Comparison of ENCODE assay signal across 8 cellular contexts in genomic region chr12:124906606-124907261, GRCh38. TPM values are rescaled to one million over a fixed set of nuclear protein-coding genes. Genes with fewer than 3 reads are reported as not detected.
A peak's percentile ranks its signal among the peaks of the same experiment; 100 is the strongest.
DNase-seq lines count a peak whose midpoint lies in the region; ATAC-seq and TF ChIP-seq lines count a peak whose summit lies in the region.

No MANE protein-coding gene starts in this region.

- peaks cover 14% of the 10 kb centered on the region for H3K36me3 ChIP-seq in BE2C

- H3K4me1 ChIP-seq in BE2C, result peaks cover 11% of the 10 kb centered on the region

- no peaks in the 10 kb centered on the region for H3K9me3 ChIP-seq in BE2C

- peak; percentile 46 for ATAC-seq in GM19455 (IDR thresholded peaks at IDR 0.05; ENCODE audit: unreplicated experiment)

- no peaks in the 10 kb centered on the region for H3K27me3 ChIP-seq in BE2C

- H3K27ac Mint-ChIP-seq in nephron, result peak overlapping the region in 1 of 3 experiments; percentile 14

- H3K27ac ChIP-seq in epithelial cell of prostate, result peak overlapping the region; percentile 22

- TF ChIP-seq CTCF in BE2C (IDR thresholded peaks at IDR 0.05; ENCODE audit: low read depth, low read length) (peak; percentile 100), nephron (IDR thresholded peaks at IDR 0.05; ENCODE audit: unreplicated experiment in 3 of 3) (peak; percentile 97 to 99 (median 99))

- no peak overlapping the region for H3K4me3 ChIP-seq in BE2C (ENCODE audit: low read depth, low read length)

- H3K4me1 Mint-ChIP-seq in nephron, result peaks cover 42% of the 10 kb centered on the region

- no peaks in the 10 kb centered on the region for H3K27me3 Mint-ChIP-seq in nephron (ENCODE audit: low read depth)

- no peaks in the 10 kb centered on the region for H3K9me3 Mint-ChIP-seq in nephron

- H3K4me3 Mint-ChIP-seq in nephron, result no peak overlapping the region

- DNase-seq in BE2C (peak; percentile 91), HS-5 (ENCODE audit: low read depth) (peak; percentile 82), epithelial cell of prostate (ENCODE audit: low read depth, low spot score) (peak; percentile 76), superior temporal gyrus (ENCODE audit: extremely low spot score) (peak; percentile 99), NOMO-1 treated with dmso at 0.1 percent for 144 hours (lab: John Stamatoyannopoulos, UW; ENCODE audit: unreplicated experiment) (no peak)
- DNase-seq in activated CD8-positive, alpha-beta memory T cell treated with anti-CD3 and anti-CD28 coated beads for 24 hours, result peak; percentile 89

- peaks cover 21% of the 10 kb centered on the region for H3K36me3 Mint-ChIP-seq in nephron (ENCODE audit: low read depth)

RNA-seq across cellular contexts. Expression of gene UBC, which starts 7.7 kb away (rescaled TPM):
- 1,839 TPM for polyA plus RNA-seq in BE2C (2012; ENCODE audit: insufficient read depth, insufficient read length, low read depth)

RNA-seq across cellular contexts. Expression of gene SCARB1, which starts 43.1 kb away (rescaled TPM):
- polyA plus RNA-seq in BE2C (2012; ENCODE audit: insufficient read depth, insufficient read length, low read depth), result 107 TPM
